ENCODE assay signal across 10 cellular contexts in genomic region chr3:27722957-27723802, GRCh38. TPM values are rescaled to one million over a fixed set of nuclear protein-coding genes. Genes with fewer than 3 reads are reported as not detected.
DNase-seq lines count a peak whose midpoint lies in the region; ATAC-seq and TF ChIP-seq lines count a peak whose summit lies in the region.
"Had no signal": no experiment of that assay in that cellular context is flagged by ENCODE, and none has a peak within 500 bp of the region (broad histone marks: within the 10 kb centered on the region; RNA-seq: fewer than 3 reads in every experiment).

No MANE protein-coding gene starts in this region.

- no peak for DNase-seq in CD8-positive, alpha-beta memory T cell
- DNase-seq in HuH-7.5 (ENCODE audit: low spot score), result peak; percentile 65
- no peak for DNase-seq in dorsolateral prefrontal cortex
- DNase-seq in nephron progenitor cell, result no peak
- no peak for DNase-seq in ACHN
- no peak for DNase-seq in NCI-H1105 treated with DMSO at 0.1 percent for 48 hours (lab: John Stamatoyannopoulos, UW)
- no peak for DNase-seq in HK-2 (ENCODE audit: unreplicated experiment)
- DNase-seq: GF-D8, left colon had no signal

- peaks cover 40 to 51% (median 45%) of the 10 kb centered on the region in 3 donors for H3K4me1 Mint-ChIP-seq in CD8-positive, alpha-beta memory T cell
- peaks cover 24% of the 10 kb centered on the region for H3K4me1 Mint-ChIP-seq in nephron progenitor cell

- TF ChIP-seq CTCF in dorsolateral prefrontal cortex (IDR thresholded peaks at IDR 0.05 in 54 of 56, conservative IDR thresholded peaks at IDR 0.05 in 2 of 56; ENCODE audit: low read depth in 1 of 56, partially characterized antibody in 56 of 56) (no peak), nephron progenitor cell (IDR thresholded peaks at IDR 0.05) (no peak)

- no peak for ATAC-seq in esophagus mucosa

- CTCF ChIA-PET in CD8-positive, alpha-beta memory T cell (lab: Charles Lee), result interaction anchor here (0.6 to 7.4 kb wide), 21 partner anchors 8 to 604 kb away, joined by 3 to 85 read pairs (median 8); no protein-coding TSS in a partner anchor

- no peak overlapping the region for H3K27ac ChIP-seq in CD8-positive, alpha-beta memory T cell (ENCODE audit: low read depth, low read length)
- no peak overlapping the region for H3K27ac ChIP-seq in dorsolateral prefrontal cortex

- peaks cover 35 to 50% of the 10 kb centered on the region in 2 donors for H3K27me3 Mint-ChIP-seq in CD8-positive, alpha-beta memory T cell
- peaks cover 96% of the 10 kb centered on the region for H3K27me3 Mint-ChIP-seq in nephron progenitor cell (ENCODE audit: low read depth, poor library complexity)

- in situ Hi-C loops in ACHN (cut with HindIII; ENCODE audit: low pct_ligation_motif_present, low pct_unique_long_range_greater_than_20kb, low sequenced_read_pairs), result no loop called here

- peak overlapping the region; percentile 73 for H3K4me3 ChIP-seq in CD8-positive, alpha-beta memory T cell (ENCODE audit: low read length)
- H3K4me3 ChIP-seq in dorsolateral prefrontal cortex, result peak overlapping the region in 32 of 59 donors; percentile 9 to 60 (median 30)

- H3K4me3 Mint-ChIP-seq in CD8-positive, alpha-beta memory T cell, result peak overlapping the region; percentile 85 to 99 (median 95)
- H3K4me3 Mint-ChIP-seq in nephron progenitor cell, result peak overlapping the region; percentile 76

- POLR2A ChIA-PET in CD8-positive, alpha-beta memory T cell (lab: Charles Lee), result interaction anchor here (0.6 to 5.0 kb wide), 6 partner anchors 11 to 605 kb away, joined by 3 to 59 read pairs (median 5); no protein-coding TSS in a partner anchor

- H3K4me1 ChIP-seq in CD8-positive, alpha-beta memory T cell (ENCODE audit: insufficient read depth, low read length), result peaks cover 28% of the 10 kb centered on the region

- H3K9me3 ChIP-seq in CD8-positive, alpha-beta memory T cell (ENCODE audit: low read length), result no peaks in the 10 kb centered on the region

- peak overlapping the region in 7 of 8 donors; percentile 71 to 95 (median 87) for H3K27ac Mint-ChIP-seq in CD8-positive, alpha-beta memory T cell
- no peak overlapping the region for H3K27ac Mint-ChIP-seq in nephron progenitor cell

- intact Hi-C loops in dorsolateral prefrontal cortex (cut with DNase I), result no loop called here

- H3K36me3 ChIP-seq in CD8-positive, alpha-beta memory T cell (ENCODE audit: insufficient read depth, low read length), result no peaks in the 10 kb centered on the region

- H3K27me3 ChIP-seq in CD8-positive, alpha-beta memory T cell (ENCODE audit: insufficient read depth, low read length, poor library complexity, severe bottlenecking), result peaks cover 34% of the 10 kb centered on the region
- H3K27me3 ChIP-seq in dorsolateral prefrontal cortex, result peaks cover 24 to 100% (median 98%) of the 10 kb centered on the region in 45 donors

- no peaks in the 10 kb centered on the region for H3K9me3 Mint-ChIP-seq in CD8-positive, alpha-beta memory T cell
- no peaks in the 10 kb centered on the region for H3K9me3 Mint-ChIP-seq in nephron progenitor cell

- H3K36me3 Mint-ChIP-seq in CD8-positive, alpha-beta memory T cell, result peaks cover 5 to 38% (median 7%) of the 10 kb centered on the region in 3 donors
- no peaks in the 10 kb centered on the region for H3K36me3 Mint-ChIP-seq in nephron progenitor cell (ENCODE audit: low read depth)

RNA-seq across cellular contexts. Expression of gene EOMES, which starts 1.1 kb away (rescaled TPM):
- 10 to 100 TPM; 37.1 to 37.2 TPM for total RNA-seq in CD8-positive, alpha-beta memory T cell
- 188 TPM for polyA plus RNA-seq in CD8-positive, alpha-beta memory T cell
- under 1 TPM in 24 of 120 experiments, not detected in 96; 0.13 to 0.47 (median 0.25) TPM for total RNA-seq in dorsolateral prefrontal cortex
- total RNA-seq in esophagus mucosa, result 0.12 TPM

Comparison
In these comparisons a context has a peak if more than half of its experiments do, and no peak if none do; other contexts are left out.
1. RNA of gene EOMES, which starts 1.1 kb away (total RNA-seq): 37.1 to 37.2 TPM in CD8-positive, alpha-beta memory T cell; 0.12 TPM in esophagus mucosa (single experiment) and 0.13 to 0.47 TPM in dorsolateral prefrontal cortex; every median in the first group is over 10 times any median in the second.